ENCODE assay signal across 18 cellular contexts in genomic region chr5:102540251-102540812, GRCh38. TPM values are rescaled to one million over a fixed set of nuclear protein-coding genes. Genes with fewer than 3 reads are reported as not detected.
DNase-seq lines count a peak whose midpoint lies in the region; TF ChIP-seq lines count a peak whose summit lies in the region.
"Had no signal": no experiment of that assay in that cellular context is flagged by ENCODE, and none has a peak within 500 bp of the region (broad histone marks: within the 10 kb centered on the region; RNA-seq: fewer than 3 reads in every experiment).

No MANE protein-coding gene starts in this region.

- no peak for TF ChIP-seq CTCF in HFFc6 (IDR thresholded peaks at IDR 0.05)

- no peak overlapping the region for H3K9ac ChIP-seq in GM23248

- H3K4me1 Mint-ChIP-seq in HFFc6 (ENCODE audit: low read depth): no peaks in the 10 kb centered on the region; the same call in 1 of the 2 replicates
- H3K4me1 Mint-ChIP-seq: CD8-positive, alpha-beta memory T cell had no signal

- H4K20me1 ChIP-seq in GM23248 (ENCODE audit: insufficient read depth): no peaks in the 10 kb centered on the region

- no peaks in the 10 kb centered on the region for H3K9me3 Mint-ChIP-seq in HFFc6
- H3K9me3 Mint-ChIP-seq: CD8-positive, alpha-beta memory T cell had no signal

- H2AFZ ChIP-seq in GM23248: no peak overlapping the region

- in situ Hi-C loops in GM23248 (cut with MboI): no loop called here

- no peaks in the 10 kb centered on the region for H3K4me1 ChIP-seq in GM23248 (ENCODE audit: insufficient read depth)
- H3K4me1 ChIP-seq: SJSA1 had no signal

- H3K4me3 Mint-ChIP-seq in HFFc6: no peak overlapping the region
- H3K4me3 Mint-ChIP-seq: CD8-positive, alpha-beta memory T cell had no signal

- 44 to 52% methylated on average over 2 of the region's 2 CpGs for WGBS in GM23248 (ENCODE audit: low coverage in 1 of 2, low lambda C conversion rate in 2 of 2, missing lambda C conversion rate in 2 of 2), 2 experiments

- peaks cover 9% of the 10 kb centered on the region for H3K27me3 Mint-ChIP-seq in HFFc6 (ENCODE audit: insufficient read depth)

- no peaks in the 10 kb centered on the region for H3K27me3 ChIP-seq in GM23248 (replicated peaks; ENCODE audit: insufficient read depth)
- H3K27me3 ChIP-seq: SJSA1 had no signal

- no peak overlapping the region for H3K4me2 ChIP-seq in GM23248 (ENCODE audit: unreplicated experiment)

- H3K79me2 ChIP-seq in GM23248 (ENCODE audit: insufficient read depth): no peaks in the 10 kb centered on the region

- no peaks in the 10 kb centered on the region for H3K9me3 ChIP-seq in GM23248 (ENCODE audit: low read depth)
- H3K9me3 ChIP-seq: SJSA1 had no signal

- H3K36me3 Mint-ChIP-seq in HFFc6 (ENCODE audit: low read depth): no peaks in the 10 kb centered on the region
- H3K36me3 Mint-ChIP-seq: CD8-positive, alpha-beta memory T cell had no signal

- H3K4me3 ChIP-seq in GM23248: no peak overlapping the region
- H3K4me3 ChIP-seq: SJSA1 had no signal

- no peak overlapping the region for H3K27ac Mint-ChIP-seq in HFFc6
- H3K27ac Mint-ChIP-seq: CD8-positive, alpha-beta memory T cell had no signal

- no peaks in the 10 kb centered on the region for H3F3A ChIP-seq in GM23248 (ENCODE audit: insufficient read depth)

- H3K27ac ChIP-seq in GM23248: no peak overlapping the region
- H3K27ac ChIP-seq: SJSA1 had no signal

- DNase-seq in DMS 273 (lab: John Stamatoyannopoulos, UW; ENCODE audit: unreplicated experiment) (peak; percentile 69), EL (peak; percentile 5), NCI-H69 (lab: John Stamatoyannopoulos, UW) (peak; percentile 90), left kidney (ENCODE audit: low read depth, low spot score) (peak; percentile 11), GM23248 (no peak), medulla oblongata (ENCODE audit: extremely low spot score) (no peak), HFFc6 (no peak)
- DNase-seq: C1 segment of cervical spinal cord; CD8-positive, alpha-beta memory T cell; DMS79; NCI-H1105 treated with DMSO at 0.1 percent for 48 hours; NCI-H2029 treated with DMSO at 0.1 percent for 48 hours; RPMI8226; SW 1271; T-helper 2 cell had no signal

- no peaks in the 10 kb centered on the region for H3K9me2 ChIP-seq in GM23248 (ENCODE audit: insufficient read depth)

- H3K36me3 ChIP-seq in GM23248 (ENCODE audit: low read depth): no peaks in the 10 kb centered on the region
- H3K36me3 ChIP-seq: SJSA1 had no signal

RNA-seq across cellular contexts. Expression of gene SLCO6A1, which starts 41.5 kb away (rescaled TPM):
- not detected in 2 replicates for total RNA-seq in GM23248 (2014; rRNA removed; shearing (Covaris generic))
- not detected in 2 replicates for polyA plus RNA-seq in GM23248 (2016; fragmentation: Nextera tagmentation; extraction: Ambion mirVana)
- not detected for total RNA-seq in HFFc6 (2021; fragmentation: NEBNext Ultra II Directional; extraction: Animal tissue kit (Norgen Biotek cat#: 25700))
- total RNA-seq: CD8-positive, alpha-beta memory T cell; H4; PC-3; SJSA1 had no signal
- polyA plus RNA-seq: CD8-positive, alpha-beta memory T cell had no signal

Comparison
In these comparisons a context has a peak if more than half of its experiments do, and no peak if none do; other contexts are left out.
1. DNase-seq: peak in DMS 273 (single experiment), EL (single experiment), NCI-H69 (single experiment) and left kidney (single experiment); none in GM23248 (single experiment), medulla oblongata (single experiment) and HFFc6 (single experiment).